8 cellular contexts compared by ENCODE assay signal in genomic region chrX:64975989-64976672, GRCh38. TPM values are rescaled to one million over a fixed set of nuclear protein-coding genes. Genes with fewer than 3 reads are reported as not detected.
DNase-seq lines count a peak whose midpoint lies in the region; ATAC-seq lines count a peak whose summit lies in the region.

Gene ZC4H2 (minus strand): TSS chrX:64976450. CDS start chrX:64976377, 73 bp downstream.

- 0% methylated on average over 17 of the region's 17 CpGs for WGBS in thymus

- no peaks in the 10 kb centered on the region for H3K36me3 ChIP-seq in thymus (ENCODE audit: control insufficient read depth, insufficient read depth)

- DNase-seq in AML-193 (lab: John Stamatoyannopoulos, UW), result peak; percentile 56 to 62
- peak; percentile 86 for DNase-seq in SK-N-DZ (ENCODE audit: low spot score)
- peak; percentile 68 for DNase-seq in activated naive CD4-positive, alpha-beta T cell treated with anti-CD3 and anti-CD28 coated beads, Interleukin-2, amount 50 U/mL, for 16 hours
- peak; percentile 20 for DNase-seq in glomerular endothelial cell (ENCODE audit: extremely low read depth, low read depth, low spot score)
- DNase-seq in occipital lobe (lab: John Stamatoyannopoulos, UW), result peak; percentile 70

- peak within 1 kb of the TSS; percentile 25 for H3K27ac ChIP-seq in thymus (ENCODE audit: low read depth)

- H3K4me1 ChIP-seq in thymus (ENCODE audit: control insufficient read depth, insufficient read depth, low read length), result no peaks in the 10 kb centered on the region

- H3K4me3 ChIP-seq in thymus (ENCODE audit: low read length), result peak within 1 kb of the TSS; percentile 63

- no peaks in the 10 kb centered on the region for H3K9me3 ChIP-seq in thymus (ENCODE audit: control insufficient read depth)

- ATAC-seq in GM19395 (IDR thresholded peaks at IDR 0.05; ENCODE audit: unreplicated experiment) (peak; percentile 97), HG03521 (IDR thresholded peaks at IDR 0.05; ENCODE audit: unreplicated experiment) (peak; percentile 99)

- no peaks in the 10 kb centered on the region for H3K27me3 ChIP-seq in thymus (ENCODE audit: control insufficient read depth, insufficient read depth)

RNA-seq across cellular contexts. Expression of gene ZC4H2, which starts in this region (rescaled TPM):
- 43.1 and 43.8 TPM in 2 replicates for polyA plus RNA-seq in SK-N-DZ (2014; cell fraction: cytosol; rRNA removed)
- 32.9 and 34.2 TPM in 2 replicates for polyA plus RNA-seq in SK-N-DZ (2014; cell fraction: nucleus; rRNA removed)
- total RNA-seq in glomerular endothelial cell (7.9 and 8.2 TPM in 2 replicates), occipital lobe (12.9 TPM)
- polyA plus RNA-seq in thymus, result 5.6 TPM

Comparison
In these comparisons a context has a peak if more than half of its experiments do, and no peak if none do; other contexts are left out.
1. Peak in every context shown above with its lines: DNase-seq, ATAC-seq, H3K4me3 ChIP-seq and H3K27ac ChIP-seq.
2. DNase-seq: peak in every context shown above with its lines; median percentile 86 in SK-N-DZ; 70 in occipital lobe; 68 in activated naive CD4-positive, alpha-beta T cell treated with anti-CD3 and anti-CD28 coated beads, Interleukin-2, amount 50 U/mL, for 16 hours; 59 in AML-193; 20 in glomerular endothelial cell.